8 cellular contexts compared by ENCODE assay signal in genomic region chr17:64984776-64985521, GRCh38.
DNase-seq lines count a peak whose midpoint lies in the region; ATAC-seq, FAIRE-seq and TF ChIP-seq lines count a peak whose summit lies in the region.

No MANE protein-coding gene starts in this region.

- H3K4me1 ChIP-seq in KMS-11 (ENCODE audit: low read depth, poor library complexity, severe bottlenecking) = peaks cover 51% of the 10 kb centered on the region
- H3K4me1 ChIP-seq in skeletal muscle tissue (ENCODE audit: control insufficient read depth in 3 of 3, insufficient read depth in 3 of 3, low read length in 3 of 3) = peaks cover 9 to 23% (median 9%) of the 10 kb centered on the region in 3 donors

- TF ChIP-seq CTCF in KMS-11 (conservative IDR thresholded peaks at IDR 0.05; ENCODE audit: low read depth, low read length) (no peak), GM13977 (IDR thresholded peaks at IDR 0.05; ENCODE audit: extremely low read depth, insufficient read depth, missing control alignments) (no peak)

- no peaks in the 10 kb centered on the region for H3K79me2 ChIP-seq in KMS-11 (ENCODE audit: insufficient read depth, low read depth)

- FAIRE-seq in endometrium (lab: Jason Lieb, UNC) = peak; percentile 4

- H3K9ac ChIP-seq in KMS-11 (peak overlapping the region; percentile 78), skeletal muscle tissue (ENCODE audit: low read depth in 1 of 3, low read length in 3 of 3) (no peak overlapping the region)

- in situ Hi-C loops in GM13977 (cut with MboI; ENCODE audit: low pct_unique_long_range_greater_than_20kb, low sequenced_read_pairs, unreplicated experiment) = no loop called here

- DNase-seq in activated CD4-positive, alpha-beta T cell treated with anti-CD3 and anti-CD28 coated beads for 48 hours = peak; percentile 58
- no peak for DNase-seq in SK-N-DZ (ENCODE audit: low spot score)
- no peak for DNase-seq in GM13977 (ENCODE audit: low spot score)

- H3K36me3 ChIP-seq in KMS-11 (ENCODE audit: insufficient read depth) (no peaks in the 10 kb centered on the region), skeletal muscle tissue (ENCODE audit: control insufficient read depth in 3 of 3, insufficient read depth in 3 of 3, low read length in 3 of 3) (no peaks in the 10 kb centered on the region)

- no peaks in the 10 kb centered on the region for H4K20me1 ChIP-seq in KMS-11 (ENCODE audit: insufficient read depth)

- H3K9me3 ChIP-seq in skeletal muscle tissue (ENCODE audit: control insufficient read depth in 3 of 3, low read length in 3 of 3) = no peaks in the 10 kb centered on the region

- peak overlapping the region; percentile 58 for H2AFZ ChIP-seq in KMS-11 (ENCODE audit: low read depth)

- H3K4me3 ChIP-seq in KMS-11 (IDR thresholded peaks at IDR 0.05; ENCODE audit: insufficient read depth, low read depth, low read length) (no peak overlapping the region), skeletal muscle tissue (ENCODE audit: low read length in 3 of 3) (no peak overlapping the region)

- H3K27ac ChIP-seq in KMS-11 (peak overlapping the region; percentile 95), skeletal muscle tissue (ENCODE audit: low read depth, low read length) (peak overlapping the region; percentile 36)

- no peak for ATAC-seq in GM18520 (IDR thresholded peaks at IDR 0.05; ENCODE audit: unreplicated experiment)
- no peak for ATAC-seq in HG03108 (IDR thresholded peaks at IDR 0.05; ENCODE audit: unreplicated experiment)

- H3K27me3 ChIP-seq in KMS-11 (ENCODE audit: insufficient read depth, low read depth) (no peaks in the 10 kb centered on the region), skeletal muscle tissue (ENCODE audit: control insufficient read depth in 3 of 3, insufficient read depth in 3 of 3, low read length in 3 of 3) (no peaks in the 10 kb centered on the region)

- peak overlapping the region; percentile 70 for H3K4me2 ChIP-seq in KMS-11
